22 cellular contexts compared by ENCODE assay signal in genomic region chr7:137025469-137026175, GRCh38.
DNase-seq lines count a peak whose midpoint lies in the region; ATAC-seq, FAIRE-seq and TF ChIP-seq lines count a peak whose summit lies in the region.
"Had no signal": no experiment of that assay in that cellular context is flagged by ENCODE, and none has a peak within 500 bp of the region (broad histone marks: within the 10 kb centered on the region; RNA-seq: fewer than 3 reads in every experiment).

No MANE protein-coding gene starts in this region.

- WGBS in pancreas, 2 donors, result 69 to 85% methylated on average over 4 of the region's 4 CpGs

- no peaks in the 10 kb centered on the region for H3K27me3 ChIP-seq in adipocyte (replicated peaks; ENCODE audit: control insufficient read depth, insufficient read depth, low read length)
- peaks cover 0 to 4% (median 0%) of the 10 kb centered on the region in 4 donors for H3K27me3 ChIP-seq in pancreas
- no peaks in the 10 kb centered on the region for H3K27me3 ChIP-seq in H7 (ENCODE audit: control insufficient read depth, insufficient read depth, low read length)
- H3K27me3 ChIP-seq: spleen had no signal

- no peaks in the 10 kb centered on the region for H3K9me3 ChIP-seq in adipocyte (ENCODE audit: control insufficient read depth, low read length)
- H3K9me3 ChIP-seq in pancreas, result no peaks in the 10 kb centered on the region

- ATAC-seq in pancreas, result no peak
- no peak for ATAC-seq in GM18505 (IDR thresholded peaks at IDR 0.05; ENCODE audit: unreplicated experiment)
- no peak for ATAC-seq in GM21367 (IDR thresholded peaks at IDR 0.05; ENCODE audit: unreplicated experiment)
- ATAC-seq: esophagus mucosa, T-cell had no signal

- TF ChIP-seq CTCF in AG09309 (IDR thresholded peaks at IDR 0.05; ENCODE audit: control insufficient read depth, insufficient read depth, low read depth, low read length, missing control alignments) (no peak), pancreas (IDR thresholded peaks at IDR 0.05) (no peak)

- H3K4me3 ChIP-seq in AG09309 (ENCODE audit: control insufficient read depth, low read depth, low read length) (no peak overlapping the region), adipocyte (ENCODE audit: low read length) (no peak overlapping the region), pancreas (no peak overlapping the region), H7 (ENCODE audit: insufficient read depth, low read depth, low read length) (no peak overlapping the region)
- H3K4me3 ChIP-seq: spleen had no signal

- no peak overlapping the region for H3K27ac ChIP-seq in pancreas
- H3K27ac ChIP-seq: spleen had no signal

- DNase-seq in AG09309 (ENCODE audit: low read depth), result peak; percentile 20
- peak; percentile 86 for DNase-seq in adipocyte (ENCODE audit: low read depth)
- peak; percentile 95 for DNase-seq in fibroblast of peridontal ligament (ENCODE audit: extremely low read depth)
- DNase-seq in pancreas, result no peak
- DNase-seq in H7, result no peak
- no peak for DNase-seq in COR-L47 (lab: John Stamatoyannopoulos, UW)
- DNase-seq: activated CD4-positive, alpha-beta T cell treated with anti-CD3 and anti-CD28 coated beads, Interleukin-2, amount 10 ng/mL, durations not matched to agents 24 days and 14 days; activated CD8-positive, alpha-beta memory T cell treated with anti-CD3 and anti-CD28 coated beads, Interleukin-2, amount 50 U/mL, for 4 hours; activated effector memory CD4-positive, alpha-beta T cell treated with anti-CD3 and anti-CD28 coated beads, Interleukin-2, amount 50 U/mL, for 16 hours; CD8-positive, alpha-beta memory T cell; effector CD4-positive, alpha-beta T cell; Karpas-422; NCI-H1417; NCI-H748 treated with DMSO at 0.1 percent for 48 hours; nephron progenitor cell; Right ventricle myocardium superior; spleen; substantia nigra; T-cell had no signal

- intact Hi-C loops in pancreas (cut with DNase I), result no loop called here

- FAIRE-seq in pancreas (lab: Jason Lieb, UNC), result peak; percentile 77

- no peaks in the 10 kb centered on the region for H3K4me1 ChIP-seq in adipocyte (ENCODE audit: control insufficient read depth, insufficient read depth, low read length)
- no peaks in the 10 kb centered on the region for H3K4me1 ChIP-seq in pancreas
- H3K4me1 ChIP-seq: spleen had no signal

- no peak overlapping the region for H3K9ac ChIP-seq in adipocyte (ENCODE audit: low read length)

- H3K36me3 ChIP-seq in adipocyte (ENCODE audit: control insufficient read depth, insufficient read depth, low read length, severe bottlenecking) (no peaks in the 10 kb centered on the region), pancreas (no peaks in the 10 kb centered on the region), H7 (replicated peaks; ENCODE audit: control insufficient read depth, insufficient read depth, low read length) (no peaks in the 10 kb centered on the region)
- H3K36me3 ChIP-seq: spleen had no signal

- TF ChIP-seq POLR2A in GM18505 (IDR thresholded peaks at IDR 0.05; ENCODE audit: borderline replicate concordance, extremely low read depth, insufficient read depth, insufficient read length), result no peak

Comparison
In these comparisons a context has a peak if more than half of its experiments do, and no peak if none do; other contexts are left out.
1. DNase-seq: peak in AG09309 (single experiment), adipocyte (single experiment) and fibroblast of peridontal ligament (single experiment); none in pancreas (0 of 6), H7 (single experiment) and COR-L47 (single experiment).